31 cellular contexts compared by ENCODE assay signal in the genomic region with DNA sequence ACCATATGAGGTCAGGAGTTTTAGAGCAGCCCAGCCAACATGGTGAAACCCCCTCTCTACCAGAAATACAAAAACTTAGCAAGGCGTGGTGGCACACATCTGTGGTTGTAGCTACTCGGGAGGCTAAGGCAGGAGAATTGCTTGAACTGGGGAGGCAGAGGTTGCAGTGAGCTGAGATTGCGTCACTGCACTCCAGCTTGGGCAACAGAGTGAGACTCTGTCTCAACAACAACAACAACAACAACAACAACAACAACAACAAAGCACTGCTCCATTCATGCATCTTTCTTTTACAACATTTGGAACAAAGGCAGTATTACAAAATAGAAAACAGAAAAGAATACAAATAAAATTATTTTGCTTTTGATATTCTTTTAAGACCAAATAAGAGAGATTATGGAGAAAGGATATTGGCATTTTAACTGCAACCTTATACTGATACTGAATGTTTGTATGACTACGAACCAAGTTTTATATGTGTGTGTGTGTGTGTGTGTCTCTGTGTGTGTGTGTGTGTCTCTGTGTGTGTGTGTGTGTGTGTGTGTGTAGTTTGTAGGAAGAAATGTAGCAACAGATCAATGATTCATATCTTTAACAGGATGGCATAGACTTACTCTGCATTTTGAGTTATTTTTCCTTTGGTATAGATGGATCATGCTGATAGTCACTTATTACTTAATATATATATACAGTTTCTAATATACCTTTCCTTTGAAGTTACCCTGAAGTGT.
"Had no signal": no experiment of that assay in that cellular context is flagged by ENCODE, and none has a peak within 500 bp of the region (broad histone marks: within the 10 kb centered on the region; RNA-seq: fewer than 3 reads in every experiment).

No MANE protein-coding gene starts in this region.

- H3K27ac ChIP-seq: VCaP had no signal

- DNase-seq: activated B cell treated with CpG ODN at 0.5 μM for 24 hours; activated CD4-positive, alpha-beta memory T cell treated with anti-CD3 and anti-CD28 coated beads for 36 hours; activated CD4-positive, alpha-beta T cell treated with anti-CD3 and anti-CD28 coated beads for 4 hours; activated CD4-positive, alpha-beta T cell treated with anti-CD3 and anti-CD28 coated beads, Interleukin-2, amount 50 U/mL, for 1 hour; activated CD4-positive, CD25-positive, alpha-beta regulatory T cell treated with anti-CD3 and anti-CD28 coated beads, Interleukin-2, amount 50 U/mL, for 72 hours; activated CD8-positive, alpha-beta memory T cell treated with anti-CD3 and anti-CD28 coated beads, Interleukin-2, amount 50 U/mL, for 4 hours; activated effector memory CD4-positive, alpha-beta T cell treated with Interleukin-2 at 50 U/mL for 16 hours; activated naive CD4-positive, alpha-beta T cell treated with anti-CD3 and anti-CD28 coated beads, Interleukin-2, amount 10 ng/mL, durations not matched to agents 7 days and 5 days; activated naive CD8-positive, alpha-beta T cell treated with anti-CD3 and anti-CD28 coated beads, Interleukin-2, amount 50 U/mL, for 24 hours; activated T-cell treated with anti-CD3 and anti-CD28 coated beads for 4 hours; activated T-cell treated with anti-CD3 and anti-CD28 coated beads, Interleukin-2, amount 50 U/mL, for 4 hours; anterior cingulate cortex; MM.1S; MV-4-11; NCI-H1092; NCI-H1436 treated with DMSO at 0.1 percent for 48 hours; NCI-H1694 treated with DMSO at 0.1 percent for 48 hours; NCI-H2029; NCI-H345; NCI-H524 treated with DMSO at 0.1 percent for 48 hours; SIG-M5; SW 1271; T-helper 1 cell; T1000 had no signal

- H3K9me3 Mint-ChIP-seq: activated B cell treated with CpG ODN at 0.5 μM for 24 hours; activated CD4-positive, alpha-beta memory T cell treated with anti-CD3 and anti-CD28 coated beads for 36 hours; activated naive CD4-positive, alpha-beta T cell treated with anti-CD3 and anti-CD28 coated beads, Interleukin-2, amount 10 ng/mL, durations not matched to agents 7 days and 5 days; activated naive CD8-positive, alpha-beta T cell treated with anti-CD3 and anti-CD28 coated beads, Interleukin-2, amount 50 U/mL, for 24 hours; activated T-cell treated with anti-CD3 and anti-CD28 coated beads, Interleukin-2, amount 50 U/mL, for 4 hours; activated T-helper 1 cell treated with anti-CD3 and anti-CD28 coated beads, Interleukin-12 subunit alpha, Interleukin-12 subunit beta, Interleukin-2, Interleukin-4 antibody, amounts not matched to agents 30 ng/mL and 10 ng/mL and 1 ng/mL, durations not matched to agents 14 hours and 24 hours and 36 hours; brain had no signal

- ATAC-seq: activated naive CD8-positive, alpha-beta T cell treated with anti-CD3 and anti-CD28 coated beads, Interleukin-2, amount 50 U/mL, for 24 hours; activated T-cell treated with anti-CD3 and anti-CD28 coated beads, Interleukin-2, amount 50 U/mL, for 4 hours; Panc1; SK-N-SH treated with all-trans-retinoic acid at 6 μM for 48 hours had no signal

- H3K27me3 Mint-ChIP-seq: activated B cell treated with CpG ODN at 0.5 μM for 24 hours; activated CD4-positive, alpha-beta memory T cell treated with anti-CD3 and anti-CD28 coated beads for 36 hours; activated naive CD4-positive, alpha-beta T cell treated with anti-CD3 and anti-CD28 coated beads, Interleukin-2, amount 10 ng/mL, durations not matched to agents 7 days and 5 days; activated naive CD8-positive, alpha-beta T cell; activated naive CD8-positive, alpha-beta T cell treated with anti-CD3 and anti-CD28 coated beads, Interleukin-2, amount 50 U/mL, for 24 hours; brain had no signal

- H3K27ac Mint-ChIP-seq: activated B cell treated with CpG ODN at 0.5 μM for 24 hours; activated CD4-positive, alpha-beta memory T cell treated with anti-CD3 and anti-CD28 coated beads for 36 hours; activated naive CD4-positive, alpha-beta T cell treated with anti-CD3 and anti-CD28 coated beads, Interleukin-2, amount 10 ng/mL, durations not matched to agents 7 days and 5 days; activated naive CD8-positive, alpha-beta T cell; activated naive CD8-positive, alpha-beta T cell treated with anti-CD3 and anti-CD28 coated beads, Interleukin-2, amount 50 U/mL, for 24 hours; activated T-helper 1 cell treated with anti-CD3 and anti-CD28 coated beads, Interleukin-12 subunit alpha, Interleukin-12 subunit beta, Interleukin-2, Interleukin-4 antibody, amounts not matched to agents 30 ng/mL and 10 ng/mL and 1 ng/mL, durations not matched to agents 14 hours and 24 hours and 36 hours had no signal

- H3K9ac ChIP-seq: KMS-11 had no signal

- H3K4me3 Mint-ChIP-seq: activated B cell treated with CpG ODN at 0.5 μM for 24 hours; activated CD4-positive, alpha-beta memory T cell treated with anti-CD3 and anti-CD28 coated beads for 36 hours; activated naive CD4-positive, alpha-beta T cell treated with anti-CD3 and anti-CD28 coated beads, Interleukin-2, amount 10 ng/mL, durations not matched to agents 7 days and 5 days; activated naive CD8-positive, alpha-beta T cell; activated naive CD8-positive, alpha-beta T cell treated with anti-CD3 and anti-CD28 coated beads, Interleukin-2, amount 50 U/mL, for 24 hours; activated T-cell treated with anti-CD3 and anti-CD28 coated beads, Interleukin-2, amount 50 U/mL, for 4 hours; activated T-helper 1 cell treated with anti-CD3 and anti-CD28 coated beads, Interleukin-12 subunit alpha, Interleukin-12 subunit beta, Interleukin-2, Interleukin-4 antibody, amounts not matched to agents 30 ng/mL and 10 ng/mL and 1 ng/mL, durations not matched to agents 14 hours and 24 hours and 36 hours; brain had no signal

- H3K4me1 Mint-ChIP-seq: brain had no signal
